Comparison of ENCODE assay signal across 21 cellular contexts in the genomic region with DNA sequence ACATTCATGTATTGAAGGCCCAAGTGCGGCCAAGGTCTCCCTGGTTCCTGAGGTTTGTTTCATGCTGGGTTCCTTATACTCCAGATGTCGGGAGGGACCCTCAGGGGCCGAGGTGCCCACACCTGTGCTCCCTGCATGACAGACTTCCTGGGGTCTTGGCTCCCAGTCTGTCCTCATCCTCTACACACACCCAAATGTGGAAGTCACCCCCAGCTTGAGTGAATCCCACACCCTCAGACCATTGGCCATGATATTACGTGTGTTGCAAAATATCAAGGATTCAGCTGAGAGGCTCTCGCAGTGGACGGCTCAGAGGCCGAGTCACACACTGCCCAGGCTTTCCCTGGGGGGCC.
DNase-seq lines count a peak whose midpoint lies in the region; ATAC-seq and TF ChIP-seq lines count a peak whose summit lies in the region.
"Had no signal": no experiment of that assay in that cellular context is flagged by ENCODE, and none has a peak within 500 bp of the region (broad histone marks: within the 10 kb centered on the region; RNA-seq: fewer than 3 reads in every experiment).

No MANE protein-coding gene starts in this region.

- no peak for DNase-seq in activated CD8-positive, alpha-beta memory T cell treated with anti-CD3 and anti-CD28 coated beads, Interleukin-2, amount 10 ng/mL, durations not matched to agents 7 days and 5 days
- no peak for DNase-seq in activated CD8-positive, alpha-beta memory T cell treated with anti-CD3 and anti-CD28 coated beads, Interleukin-2, amount 50 U/mL, for 48 hours
- no peak for DNase-seq in GM12865 (ENCODE audit: low read depth)
- DNase-seq in T-cell = no peak
- no peak for DNase-seq in memory B cell (ENCODE audit: low spot score in 2 of 2)
- no peak for DNase-seq in esophagus squamous epithelium (lab: John Stamatoyannopoulos, UW)
- DNase-seq in NCI-H146 (lab: John Stamatoyannopoulos, UW) = no peak
- no peak for DNase-seq in GM13976 (ENCODE audit: low spot score)
- DNase-seq: ACHN, cortex of kidney, HCEC 1CT, head of caudate nucleus, NCI-H1105 treated with DMSO at 0.1 percent for 48 hours, NCI-H524 treated with DMSO at 0.1 percent for 48 hours, nephron progenitor cell, right lobe of liver had no signal

- no peak for ATAC-seq in activated CD8-positive, alpha-beta memory T cell treated with anti-CD3 and anti-CD28 coated beads, Interleukin-2, amount 10 ng/mL, durations not matched to agents 7 days and 5 days
- ATAC-seq in T-cell (replicated peaks in 1 of 4) (no peak), memory B cell (ENCODE audit: low read depth) (no peak)
- ATAC-seq: HepG2, left lobe of liver, right lobe of liver had no signal

- intact Hi-C loops in esophagus squamous epithelium (cut with DNase I) = no loop called here

- H3K27me3 ChIP-seq in esophagus squamous epithelium = peaks cover 0 to 53% (median 0%) of the 10 kb centered on the region in 4 donors
- H3K27me3 ChIP-seq: right lobe of liver had no signal

- POLR2A ChIA-PET in T-cell (lab: Charles Lee) = no interaction called here

- H3K4me1 ChIP-seq in esophagus squamous epithelium = peaks cover 0 to 12% (median 7%) of the 10 kb centered on the region in 3 donors
- H3K4me1 ChIP-seq: right lobe of liver had no signal

- peak overlapping the region; percentile 91 for H3K27ac Mint-ChIP-seq in activated CD8-positive, alpha-beta memory T cell treated with anti-CD3 and anti-CD28 coated beads, Interleukin-2, amount 10 ng/mL, durations not matched to agents 7 days and 5 days
- H3K27ac Mint-ChIP-seq in T-cell = peak overlapping the region; percentile 53 to 74
- peak overlapping the region; percentile 67 for H3K27ac Mint-ChIP-seq in memory B cell
- H3K27ac Mint-ChIP-seq: mesothelial cell of epicardium, nephron progenitor cell had no signal

- CTCF ChIA-PET in activated CD8-positive, alpha-beta memory T cell treated with anti-CD3 and anti-CD28 coated beads, Interleukin-2, amount 10 ng/mL, durations not matched to agents 7 days and 5 days (lab: Charles Lee) = interaction anchor here (0.8 to 1.3 kb wide), 2 partner anchors 12 to 16 kb away, joined by 3 read pairs; no protein-coding TSS in a partner anchor
- CTCF ChIA-PET in T-cell (lab: Charles Lee) = no interaction called here

- H3K4me1 Mint-ChIP-seq in activated CD8-positive, alpha-beta memory T cell treated with anti-CD3 and anti-CD28 coated beads, Interleukin-2, amount 10 ng/mL, durations not matched to agents 7 days and 5 days = peaks cover 44% of the 10 kb centered on the region
- H3K4me1 Mint-ChIP-seq in T-cell (peaks cover 18 to 28% (median 20%) of the 10 kb centered on the region in 3 donors), memory B cell (peaks cover 35% of the 10 kb centered on the region)
- H3K4me1 Mint-ChIP-seq: mesothelial cell of epicardium had no signal

- no peak overlapping the region for H3K27ac ChIP-seq in esophagus squamous epithelium
- H3K27ac ChIP-seq: right lobe of liver, thoracic aorta had no signal

- H3K9me3 Mint-ChIP-seq in activated CD8-positive, alpha-beta memory T cell treated with anti-CD3 and anti-CD28 coated beads, Interleukin-2, amount 10 ng/mL, durations not matched to agents 7 days and 5 days (ENCODE audit: low read depth) = peaks cover 11% of the 10 kb centered on the region
- H3K9me3 Mint-ChIP-seq in T-cell (no peaks in the 10 kb centered on the region), memory B cell (no peaks in the 10 kb centered on the region)

- H3K27me3 Mint-ChIP-seq in activated CD8-positive, alpha-beta memory T cell treated with anti-CD3 and anti-CD28 coated beads, Interleukin-2, amount 10 ng/mL, durations not matched to agents 7 days and 5 days = peaks cover 11% of the 10 kb centered on the region
- H3K27me3 Mint-ChIP-seq in T-cell (peaks cover 0 to 4% of the 10 kb centered on the region in 2 donors), memory B cell (peaks cover 6% of the 10 kb centered on the region)

- H3K4me3 Mint-ChIP-seq in activated CD8-positive, alpha-beta memory T cell treated with anti-CD3 and anti-CD28 coated beads, Interleukin-2, amount 10 ng/mL, durations not matched to agents 7 days and 5 days = peak overlapping the region; percentile 79
- peak overlapping the region; percentile 83 to 92 (median 85) for H3K4me3 Mint-ChIP-seq in T-cell
- H3K4me3 Mint-ChIP-seq in memory B cell = peak overlapping the region; percentile 92
- H3K4me3 Mint-ChIP-seq: mesothelial cell of epicardium, nephron progenitor cell had no signal

- no peak for TF ChIP-seq POLR2A in esophagus squamous epithelium (IDR thresholded peaks at IDR 0.05)

- H3K36me3 ChIP-seq in esophagus squamous epithelium = no peaks in the 10 kb centered on the region
- H3K36me3 ChIP-seq: right lobe of liver, thoracic aorta had no signal

- in situ Hi-C loops in GM13976 (cut with MboI; ENCODE audit: low sequenced_read_pairs, unreplicated experiment) = no loop called here

- H3K9me3 ChIP-seq in esophagus squamous epithelium = peaks cover 0 to 6% (median 0%) of the 10 kb centered on the region in 3 donors
- H3K9me3 ChIP-seq: right lobe of liver, thoracic aorta had no signal

- H3K4me3 ChIP-seq in GM12865 (ENCODE audit: low read depth, low read length) (peak overlapping the region; percentile 53; the same call in 1 of the 2 replicates), esophagus squamous epithelium (peak overlapping the region in 1 of 4 donors; percentile 53)
- H3K4me3 ChIP-seq: right lobe of liver, thoracic aorta had no signal

- H3K36me3 Mint-ChIP-seq in activated CD8-positive, alpha-beta memory T cell treated with anti-CD3 and anti-CD28 coated beads, Interleukin-2, amount 10 ng/mL, durations not matched to agents 7 days and 5 days = peaks cover 21% of the 10 kb centered on the region
- H3K36me3 Mint-ChIP-seq in T-cell (no peaks in the 10 kb centered on the region), memory B cell (peaks cover 2% of the 10 kb centered on the region)
- H3K36me3 Mint-ChIP-seq: CD14-positive monocyte, mesothelial cell of epicardium had no signal

- WGBS in esophagus squamous epithelium, 2 donors = 80 to 87% methylated on average over 3 to 7 of the region's 7 CpGs

- TF ChIP-seq CTCF in GM12865 (IDR thresholded peaks at IDR 0.05; ENCODE audit: insufficient read depth, low read depth, low read length, missing control alignments) (no peak), esophagus squamous epithelium (IDR thresholded peaks at IDR 0.05) (no peak), GM13976 (IDR thresholded peaks at IDR 0.05; ENCODE audit: borderline replicate concordance, control extremely low read depth, extremely low read depth, insufficient read depth, missing control alignments) (no peak)
